In the genomic region with DNA sequence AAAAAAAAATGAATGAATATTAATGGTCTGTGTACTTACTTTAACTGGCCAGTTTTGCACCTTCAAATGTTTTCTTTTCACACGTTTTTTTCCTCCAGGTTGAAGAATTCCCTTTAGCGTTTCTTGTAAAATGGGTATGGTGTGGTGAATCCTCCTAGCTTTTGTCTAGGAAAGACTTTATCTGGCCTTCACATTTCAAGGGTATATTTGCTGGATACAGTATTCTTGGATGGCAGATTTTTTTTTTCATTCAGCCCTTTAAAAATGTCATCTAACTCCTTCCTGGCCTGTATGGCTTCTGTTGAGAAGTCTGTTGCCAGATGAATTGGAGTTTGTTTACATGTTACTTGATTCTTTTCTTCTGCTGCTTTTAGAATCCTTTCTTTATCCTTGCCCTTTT, we compare ENCODE assay signal across 25 cellular contexts. TPM values are rescaled to one million over a fixed set of nuclear protein-coding genes. Genes with fewer than 3 reads are reported as not detected.
A peak's percentile ranks its signal among the peaks of the same experiment; 100 is the strongest.
DNase-seq lines count a peak whose midpoint lies in the region; ATAC-seq, FAIRE-seq and TF ChIP-seq lines count a peak whose summit lies in the region.
"Had no signal": no experiment of that assay in that cellular context is flagged by ENCODE, and none has a peak within 500 bp of the region (broad histone marks: within the 10 kb centered on the region; RNA-seq: fewer than 3 reads in every experiment).

No MANE protein-coding gene starts in this region.

- CTCF ChIA-PET in HepG2 (lab: Yijun Ruan, JAX; ENCODE audit: low intra/inter-chr PET ratio, low total read pairs): no interaction called here
- CTCF ChIA-PET in GM12878 (lab: Yijun Ruan, JAX): no interaction called here

- SMC1A ChIA-PET in GM12878 (lab: Charles Lee; ENCODE audit: uncharacterized antibody, unreplicated experiment): interaction anchor here (1.6 kb wide), 1 partner anchor 9 kb away, joined by 3 read pairs; no protein-coding TSS in a partner anchor

- H3K9me3 ChIP-seq in HepG2 (ENCODE audit: low read length): peaks cover 10% of the 10 kb centered on the region; the same call in 1 of the 2 replicates
- no peaks in the 10 kb centered on the region for H3K9me3 ChIP-seq in right lobe of liver
- peaks cover 32% of the 10 kb centered on the region for H3K9me3 ChIP-seq in GM12878 (replicated peaks; ENCODE audit: control insufficient read depth, insufficient read depth, low read length)
- H3K9me3 ChIP-seq: A549 had no signal

- H3K4me1 Mint-ChIP-seq in endothelial cell (ENCODE audit: unreplicated experiment): no peaks in the 10 kb centered on the region
- peaks cover 11% of the 10 kb centered on the region for H3K4me1 Mint-ChIP-seq in activated T-helper 17 cell treated with anti-CD3 and anti-CD28 coated beads, Interleukin-2, amount 50 U/mL, for 72 hours

- no peak overlapping the region for H3K27ac ChIP-seq in HepG2 (ENCODE audit: extremely low read length, insufficient read depth, low read length)
- H3K27ac ChIP-seq in right lobe of liver: no peak overlapping the region
- H3K27ac ChIP-seq in GM12878 (ENCODE audit: control insufficient read depth, insufficient read depth): no peak overlapping the region
- H3K27ac ChIP-seq: 22Rv1; A549; BLaER1 treated with 17β-estradiol and CSF1 and Interleukin-3, amounts not matched to agents 10 nM and 100 nM; C4-2B had no signal

- TF ChIP-seq RAD21 in HepG2 (CRISPR knock-in tag; IDR thresholded peaks at IDR 0.05) (no peak), GM12878 (IDR thresholded peaks at IDR 0.05; ENCODE audit: insufficient read depth, low read depth, low read length) (no peak)

- peaks cover 39% of the 10 kb centered on the region for H3K36me3 Mint-ChIP-seq in endothelial cell (ENCODE audit: low read depth, unreplicated experiment)
- peaks cover 44% of the 10 kb centered on the region for H3K36me3 Mint-ChIP-seq in activated T-helper 17 cell treated with anti-CD3 and anti-CD28 coated beads, Interleukin-2, amount 50 U/mL, for 72 hours (ENCODE audit: low read depth)

- H2AFZ ChIP-seq in HepG2 (ENCODE audit: low read length) (no peak overlapping the region), GM12878 (ENCODE audit: control insufficient read depth, low read depth, low read length) (no peak overlapping the region)

- H3K9me3 Mint-ChIP-seq in endothelial cell (ENCODE audit: unreplicated experiment): no peaks in the 10 kb centered on the region
- H3K9me3 Mint-ChIP-seq in activated T-helper 17 cell treated with anti-CD3 and anti-CD28 coated beads, Interleukin-2, amount 50 U/mL, for 72 hours: peaks cover 11% of the 10 kb centered on the region

- H3K4me2 ChIP-seq in HepG2 (ENCODE audit: low read depth, low read length) (no peak overlapping the region), GM12878 (ENCODE audit: control insufficient read depth, insufficient read depth) (no peak overlapping the region)
- H3K4me2 ChIP-seq: A549; BLaER1 treated with 17β-estradiol and CSF1 and Interleukin-3, amounts not matched to agents 10 nM and 100 nM had no signal

- H3K4me1 ChIP-seq in HepG2 (ENCODE audit: insufficient read depth, low read length) (no peaks in the 10 kb centered on the region), right lobe of liver (no peaks in the 10 kb centered on the region), GM12878 (ENCODE audit: control insufficient read depth, insufficient read depth, low read length) (no peaks in the 10 kb centered on the region)
- H3K4me1 ChIP-seq: A549 had no signal

- H3K9ac ChIP-seq in HepG2 (ENCODE audit: insufficient read depth, low read depth, low read length) (no peak overlapping the region), GM12878 (ENCODE audit: control insufficient read depth, insufficient read depth, low read length) (no peak overlapping the region)
- H3K9ac ChIP-seq: BLaER1 treated with 17β-estradiol and CSF1 and Interleukin-3, amounts not matched to agents 10 nM and 100 nM had no signal

- no peak for TF ChIP-seq EP300 in HepG2 (IDR thresholded peaks at IDR 0.05; ENCODE audit: low read depth in 2 of 2, low read length in 2 of 2)
- TF ChIP-seq EP300 in HepG2 (CRISPR knock-in tag; IDR thresholded peaks at IDR 0.05; ENCODE audit: borderline replicate concordance): no peak
- TF ChIP-seq EP300 in GM12878 (IDR thresholded peaks at IDR 0.05; ENCODE audit: borderline replicate concordance in 1 of 2, control insufficient read depth in 1 of 2, low read depth in 2 of 2, low read length in 2 of 2): no peak

- TF ChIP-seq CTCF in HepG2 (CRISPR knock-in tag; IDR thresholded peaks at IDR 0.05) (no peak), right lobe of liver (IDR thresholded peaks at IDR 0.05) (no peak), GM12878 (IDR thresholded peaks at IDR 0.05 in 2 of 3, conservative IDR thresholded peaks at IDR 0.05 in 1 of 3; ENCODE audit: control insufficient read depth in 2 of 3, extremely low read depth in 1 of 3, insufficient read depth in 1 of 3, low read depth in 3 of 3, low read length in 3 of 3) (no peak), endothelial cell (IDR thresholded peaks at IDR 0.05; ENCODE audit: unreplicated experiment) (no peak)

- H4K20me1 ChIP-seq in HepG2 (ENCODE audit: insufficient read depth, low read length) (no peaks in the 10 kb centered on the region), GM12878 (ENCODE audit: control insufficient read depth, insufficient read depth) (no peaks in the 10 kb centered on the region)

- no peaks in the 10 kb centered on the region for H3K27me3 ChIP-seq in HepG2 (ENCODE audit: control insufficient read depth in 1 of 2, insufficient read depth in 2 of 2, low read length in 2 of 2)
- no peaks in the 10 kb centered on the region for H3K27me3 ChIP-seq in right lobe of liver
- no peaks in the 10 kb centered on the region for H3K27me3 ChIP-seq in GM12878 (replicated peaks in 1 of 2; ENCODE audit: control insufficient read depth in 2 of 2, insufficient read depth in 2 of 2, low read length in 1 of 2)
- H3K27me3 ChIP-seq: BLaER1 treated with 17β-estradiol and CSF1 and Interleukin-3, amounts not matched to agents 10 nM and 100 nM had no signal

- H3K27me3 Mint-ChIP-seq in endothelial cell (ENCODE audit: unreplicated experiment): peaks cover 2% of the 10 kb centered on the region
- H3K27me3 Mint-ChIP-seq in activated T-helper 17 cell treated with anti-CD3 and anti-CD28 coated beads, Interleukin-2, amount 50 U/mL, for 72 hours: no peaks in the 10 kb centered on the region
- H3K27me3 Mint-ChIP-seq: B cell; CD4-positive, alpha-beta T cell had no signal

- peaks cover 8% of the 10 kb centered on the region for H3K79me2 ChIP-seq in HepG2 (ENCODE audit: insufficient read depth, low read length)
- peaks cover 19% of the 10 kb centered on the region for H3K79me2 ChIP-seq in GM12878 (ENCODE audit: control insufficient read depth, insufficient read depth, low read length)

- H3K36me3 ChIP-seq in HepG2 (replicated peaks in 1 of 2; ENCODE audit: control insufficient read depth in 1 of 2, insufficient read depth in 2 of 2, low read length in 2 of 2) (peaks cover 3 to 26% of the 10 kb centered on the region in 2 experiments; a peak in 4 of 5 replicates), right lobe of liver (no peaks in the 10 kb centered on the region), GM12878 (ENCODE audit: control insufficient read depth in 2 of 2, insufficient read depth in 2 of 2, low read length in 1 of 2) (peaks cover 0 to 14% of the 10 kb centered on the region in 2 experiments; a peak in 3 of 4 replicates)

- intact Hi-C loops in HepG2 (cut with micrococcal nuclease; ENCODE audit: unreplicated experiment): no loop called here
- intact Hi-C loops in right lobe of liver (cut with DNase I): no loop called here
- intact Hi-C loops in GM12878 (cut with micrococcal nuclease; ENCODE audit: unreplicated experiment): no loop called here

- H3K4me3 ChIP-seq in HepG2 (replicated peaks in 1 of 3; ENCODE audit: insufficient read depth in 1 of 3, low read depth in 2 of 3, low read length in 3 of 3): no peak overlapping the region
- H3K4me3 ChIP-seq in right lobe of liver: no peak overlapping the region
- no peak overlapping the region for H3K4me3 ChIP-seq in GM12878
- H3K4me3 ChIP-seq: A549 had no signal

- RAD21 ChIA-PET in GM12878 (lab: Charles Lee; ENCODE audit: unreplicated experiment): no interaction called here

- in situ Hi-C loops in HepG2 (cut with HindIII; ENCODE audit: extremely low pct_ligation_motif_present, low pct_unique_long_range_greater_than_20kb) (no loop called here), GM12878 (cut with MboI) (no loop called here)

- WGBS in HepG2 (ENCODE audit: low lambda C conversion rate): 96% methylated on average over 2 of the region's 2 CpGs
- 91% methylated on average over 2 of the region's 2 CpGs for WGBS in right lobe of liver (ENCODE audit: insufficient coverage, low coverage, low lambda C conversion rate, missing lambda C conversion rate)
- 92% methylated on average over 2 of the region's 2 CpGs for WGBS in GM12878 (ENCODE audit: insufficient coverage, insufficient replicate concordance, low lambda C conversion rate, missing lambda C conversion rate)

- no peak for ATAC-seq in HepG2
- ATAC-seq in right lobe of liver: no peak
- ATAC-seq in GM12878: no peak
- no peak for ATAC-seq in HG02840 (IDR thresholded peaks at IDR 0.05; ENCODE audit: low FRiP score, unreplicated experiment)
- ATAC-seq in activated T-helper 17 cell treated with anti-CD3 and anti-CD28 coated beads, Interleukin-2, amount 50 U/mL, for 72 hours (replicated peaks): no peak
- ATAC-seq: A549; CD8-positive, alpha-beta T cell had no signal

- FAIRE-seq in HepG2 (lab: Jason Lieb, UNC): no peak
- FAIRE-seq in GM12878 (lab: Jason Lieb, UNC): no peak
- FAIRE-seq: A549, GM12891, GM19239 had no signal

- H3K4me3 Mint-ChIP-seq in endothelial cell (ENCODE audit: unreplicated experiment): peak overlapping the region; percentile 27
- no peak overlapping the region for H3K4me3 Mint-ChIP-seq in activated T-helper 17 cell treated with anti-CD3 and anti-CD28 coated beads, Interleukin-2, amount 50 U/mL, for 72 hours
- H3K4me3 Mint-ChIP-seq: B cell; CD4-positive, alpha-beta T cell; CD8-positive, alpha-beta T cell had no signal

- BruUV-seq in HepG2 (replicated peaks; lab: Mats Ljungman, UMichigan) (no TSS peak), GM12878 (replicated peaks; lab: Mats Ljungman, UMichigan) (no TSS peak)

- POLR2A ChIA-PET in HepG2 (lab: Yijun Ruan, JAX): no interaction called here
- POLR2A ChIA-PET in GM12878 (lab: Charles Lee): no interaction called here

- no peak for TF ChIP-seq POLR2A in HepG2 (IDR thresholded peaks at IDR 0.05; ENCODE audit: insufficient read depth in 1 of 2, low read depth in 2 of 2, low read length in 2 of 2)
- no peak for TF ChIP-seq POLR2A in right lobe of liver (IDR thresholded peaks at IDR 0.05)
- no peak for TF ChIP-seq POLR2A in GM12878 (IDR thresholded peaks at IDR 0.05; ENCODE audit: low read depth, low read length)

- H3K27ac Mint-ChIP-seq in endothelial cell (ENCODE audit: unreplicated experiment): no peak overlapping the region
- no peak overlapping the region for H3K27ac Mint-ChIP-seq in activated T-helper 17 cell treated with anti-CD3 and anti-CD28 coated beads, Interleukin-2, amount 50 U/mL, for 72 hours
- H3K27ac Mint-ChIP-seq: B cell; CD4-positive, alpha-beta T cell; CD8-positive, alpha-beta T cell had no signal

- DNase-seq in HepG2 (ENCODE audit: low spot score) (no peak), right lobe of liver (no peak), OCI-M1 (lab: John Stamatoyannopoulos, UW) (peak; percentile 35), GM12878 (ENCODE audit: low read depth, low spot score) (no peak), endothelial cell (ENCODE audit: low spot score) (no peak), NCI-H446 (lab: John Stamatoyannopoulos, UW) (no peak)
- DNase-seq: AML-193; CD4-positive, alpha-beta T cell; CD8-positive, alpha-beta T cell; DMS 273 treated with DMSO at 0.1 percent for 48 hours; DMS153; DMS53; DMS79; DND-41; EL; GDM1 had no signal

RNA-seq across cellular contexts. Expression of a gene that starts 10.1 kb away (rescaled TPM):
- total RNA-seq in HepG2 (2016; rRNA removed; fragmentation: Illumina TruSeq; extraction: Trizol): 13.6 and 18.0 TPM in 2 replicates
- total RNA-seq in HepG2 (2016; cell fraction: cytosol; rRNA removed; fragmentation: Illumina TruSeq; extraction: Trizol; ENCODE audit: low read depth): 12.4 and 12.6 TPM in 2 replicates
- total RNA-seq in HepG2 (2016; cell fraction: insoluble cytoplasmic fraction; rRNA removed; fragmentation: Illumina TruSeq; extraction: Trizol): 14.4 and 16.4 TPM in 2 replicates
- total RNA-seq in HepG2 (2016; cell fraction: membrane; rRNA removed; fragmentation: Illumina TruSeq; extraction: Trizol): 12.6 and 13.3 TPM in 2 replicates
- 24.0 and 26.1 TPM in 2 replicates for total RNA-seq in HepG2 (2016; cell fraction: nucleus; rRNA removed; fragmentation: Illumina TruSeq; extraction: Trizol)
- polyA plus RNA-seq in HepG2 (2011; rRNA removed): 10.0 and 12.9 TPM in 2 replicates
- polyA plus RNA-seq in HepG2 (2011; cell fraction: cytosol; rRNA removed): 3.6 and 6.1 TPM in 2 replicates
- polyA plus RNA-seq in HepG2 (2011; cell fraction: nucleus; rRNA removed): 8.1 and 10.8 TPM in 2 replicates
- polyA plus RNA-seq in HepG2 (2012): 9.5 and 16.6 TPM in 2 replicates
- polyA plus RNA-seq in HepG2 (2016; cell fraction: cytosol; fragmentation: Illumina TruSeq; extraction: Trizol; ENCODE audit: low read depth): 0.79 and 1.2 TPM in 2 replicates
- 17.0 and 20.1 TPM in 2 replicates for polyA plus RNA-seq in HepG2 (2016; cell fraction: insoluble cytoplasmic fraction; fragmentation: Illumina TruSeq; extraction: Trizol; ENCODE audit: low read depth)
- polyA plus RNA-seq in HepG2 (2016; cell fraction: membrane; fragmentation: Illumina TruSeq; extraction: Trizol; ENCODE audit: low read depth): 4.6 and 4.8 TPM in 2 replicates
- 34.7 and 36.6 TPM in 2 replicates for polyA plus RNA-seq in HepG2 (2016; cell fraction: nucleus; fragmentation: Illumina TruSeq; extraction: Trizol; ENCODE audit: insufficient read depth, low read depth)
- 5.0 and 5.2 TPM in 2 replicates for polyA minus RNA-seq in HepG2 (2011; rRNA and poly(A)+ RNA removed; ENCODE audit: low replicate concordance)
- polyA minus RNA-seq in HepG2 (2011; cell fraction: cytosol; rRNA and poly(A)+ RNA removed): 5.8 and 6.3 TPM in 2 replicates
- polyA minus RNA-seq in HepG2 (2011; cell fraction: nucleus; rRNA and poly(A)+ RNA removed): 27.1 and 28.7 TPM in 2 replicates
- 10 to 100 TPM in 3 of 6 experiments, 1 to 10 TPM in 3; 6.1 to 27.0 (median 10.1) TPM for total RNA-seq in right lobe of liver
- 112 and 120 TPM in 2 replicates for total RNA-seq in GM12878 (2013; cell fraction: nucleolus; rRNA removed)
- total RNA-seq in GM12878 (2014; rRNA removed): 21.1 and 21.6 TPM in 2 replicates
- 22.9 and 23.7 TPM in 2 replicates for total RNA-seq in GM12878 (2014; rRNA removed; fragmentation: Illumina TruSeq; extraction: Trizol)
- total RNA-seq in GM12878 (2021): 32.3 and 33.0 TPM in 2 replicates
- 10.0 TPM for polyA plus RNA-seq in GM12878 (2011; ENCODE audit: low read depth)
- polyA plus RNA-seq in GM12878 (2011; rRNA removed): 60.3 and 110 TPM in 2 replicates
- polyA plus RNA-seq in GM12878 (2011; cell fraction: cytosol; rRNA removed): 17.3 and 20.3 TPM in 2 replicates
- 49.4 and 62.8 TPM in 2 replicates for polyA plus RNA-seq in GM12878 (2011; cell fraction: nucleus; rRNA removed)
- polyA plus RNA-seq in GM12878 (2012): 21.1 and 32.6 TPM in 2 replicates
- polyA plus RNA-seq in GM12878 (2014; fragmentation: Illumina TruSeq; extraction: Trizol): 28.7 and 35.9 TPM in 2 replicates
- polyA plus RNA-seq in GM12878 (2014; fragmentation: Nextera tagmentation; extraction: Ambion mirVana): 10 to 100 TPM; 15.8 to 17.4 TPM
- 16.4 and 18.6 TPM in 2 replicates for polyA plus RNA-seq in GM12878 (2014; rRNA removed)
- polyA plus RNA-seq in GM12878 (2016; fragmentation: Nextera tagmentation; extraction: Ambion mirVana): 10 to 100 TPM; 21.4 to 24.6 TPM
- 18.3 and 23.5 TPM in 2 replicates for polyA minus RNA-seq in GM12878 (2011; rRNA and poly(A)+ RNA removed)
- 14.7 and 19.0 TPM in 2 replicates for polyA minus RNA-seq in GM12878 (2011; cell fraction: cytosol; rRNA and poly(A)+ RNA removed)
- polyA minus RNA-seq in GM12878 (2011; cell fraction: nucleus; rRNA and poly(A)+ RNA removed): 33.1 and 43.9 TPM in 2 replicates
- 27.7 TPM for total RNA-seq in endothelial cell (ENCODE audit: unreplicated experiment)
- 10 to 100 TPM; 45.1 to 47.1 TPM for total RNA-seq in activated T-helper 17 cell treated with anti-CD3 and anti-CD28 coated beads, Interleukin-2, amount 50 U/mL, for 72 hours

RNA-seq across cellular contexts. Expression of a gene that starts 10.2 kb away (rescaled TPM):
- 64.4 and 90.0 TPM in 2 replicates for total RNA-seq in HepG2 (2016; rRNA removed; fragmentation: Illumina TruSeq; extraction: Trizol)
- total RNA-seq in HepG2 (2016; cell fraction: cytosol; rRNA removed; fragmentation: Illumina TruSeq; extraction: Trizol; ENCODE audit: low read depth): 10.0 and 14.0 TPM in 2 replicates
- total RNA-seq in HepG2 (2016; cell fraction: insoluble cytoplasmic fraction; rRNA removed; fragmentation: Illumina TruSeq; extraction: Trizol): 65.7 and 94.3 TPM in 2 replicates
- 45.8 and 47.1 TPM in 2 replicates for total RNA-seq in HepG2 (2016; cell fraction: membrane; rRNA removed; fragmentation: Illumina TruSeq; extraction: Trizol)
- 44.3 and 48.5 TPM in 2 replicates for total RNA-seq in HepG2 (2016; cell fraction: nucleus; rRNA removed; fragmentation: Illumina TruSeq; extraction: Trizol)
- polyA plus RNA-seq in HepG2 (2011; rRNA removed): 3.4 and 5.0 TPM in 2 replicates
- 2.1 and 2.5 TPM in 2 replicates for polyA plus RNA-seq in HepG2 (2011; cell fraction: cytosol; rRNA removed)
- 4.2 and 4.4 TPM in 2 replicates for polyA plus RNA-seq in HepG2 (2011; cell fraction: nucleus; rRNA removed)
- 10.6 and 19.9 TPM in 2 replicates for polyA plus RNA-seq in HepG2 (2012)
- polyA plus RNA-seq in HepG2 (2016; cell fraction: cytosol; fragmentation: Illumina TruSeq; extraction: Trizol; ENCODE audit: low read depth): 7.9 and 8.7 TPM in 2 replicates
- polyA plus RNA-seq in HepG2 (2016; cell fraction: insoluble cytoplasmic fraction; fragmentation: Illumina TruSeq; extraction: Trizol; ENCODE audit: low read depth): 69.8 and 79.5 TPM in 2 replicates
- polyA plus RNA-seq in HepG2 (2016; cell fraction: membrane; fragmentation: Illumina TruSeq; extraction: Trizol; ENCODE audit: low read depth): 20.8 and 20.9 TPM in 2 replicates
- 51.9 and 59.2 TPM in 2 replicates for polyA plus RNA-seq in HepG2 (2016; cell fraction: nucleus; fragmentation: Illumina TruSeq; extraction: Trizol; ENCODE audit: insufficient read depth, low read depth)
- 4.9 and 6.2 TPM in 2 replicates for polyA minus RNA-seq in HepG2 (2011; rRNA and poly(A)+ RNA removed; ENCODE audit: low replicate concordance)
- 4.4 and 8.9 TPM in 2 replicates for polyA minus RNA-seq in HepG2 (2011; cell fraction: cytosol; rRNA and poly(A)+ RNA removed)
- polyA minus RNA-seq in HepG2 (2011; cell fraction: nucleus; rRNA and poly(A)+ RNA removed): 20.8 and 24.7 TPM in 2 replicates
- total RNA-seq in right lobe of liver: 1 to 10 TPM; 2.3 to 7.6 (median 3.6) TPM
- total RNA-seq in GM12878 (2013; cell fraction: nucleolus; rRNA removed): 82.6 and 89.6 TPM in 2 replicates
- 71.2 and 75.9 TPM in 2 replicates for total RNA-seq in GM12878 (2014; rRNA removed)
- 77.4 and 81.8 TPM in 2 replicates for total RNA-seq in GM12878 (2014; rRNA removed; fragmentation: Illumina TruSeq; extraction: Trizol)
- 56.6 and 60.1 TPM in 2 replicates for total RNA-seq in GM12878 (2021)
- polyA plus RNA-seq in GM12878 (2011; ENCODE audit: low read depth): 11.0 TPM
- 29.3 and 38.0 TPM in 2 replicates for polyA plus RNA-seq in GM12878 (2011; rRNA removed)
- polyA plus RNA-seq in GM12878 (2011; cell fraction: cytosol; rRNA removed): 13.3 and 14.7 TPM in 2 replicates
- polyA plus RNA-seq in GM12878 (2011; cell fraction: nucleus; rRNA removed): 19.5 and 22.1 TPM in 2 replicates
- polyA plus RNA-seq in GM12878 (2012): 26.6 and 29.0 TPM in 2 replicates
- polyA plus RNA-seq in GM12878 (2014; fragmentation: Illumina TruSeq; extraction: Trizol): 64.8 and 89.7 TPM in 2 replicates
- 10 to 100 TPM; 46.1 to 47.0 TPM for polyA plus RNA-seq in GM12878 (2014; fragmentation: Nextera tagmentation; extraction: Ambion mirVana)
- polyA plus RNA-seq in GM12878 (2014; rRNA removed): 37.7 and 38.5 TPM in 2 replicates
- polyA plus RNA-seq in GM12878 (2016; fragmentation: Nextera tagmentation; extraction: Ambion mirVana): 10 to 100 TPM; 84.0 to 89.8 TPM
- 9.3 and 10.2 TPM in 2 replicates for polyA minus RNA-seq in GM12878 (2011; rRNA and poly(A)+ RNA removed)
- polyA minus RNA-seq in GM12878 (2011; cell fraction: cytosol; rRNA and poly(A)+ RNA removed): 8.6 and 11.0 TPM in 2 replicates
- polyA minus RNA-seq in GM12878 (2011; cell fraction: nucleus; rRNA and poly(A)+ RNA removed): 29.7 and 42.2 TPM in 2 replicates
- 19.6 TPM for total RNA-seq in endothelial cell (ENCODE audit: unreplicated experiment)
- total RNA-seq in activated T-helper 17 cell treated with anti-CD3 and anti-CD28 coated beads, Interleukin-2, amount 50 U/mL, for 72 hours: 10 to 100 TPM; 50.8 to 76.4 TPM
